In the genomic region with DNA sequence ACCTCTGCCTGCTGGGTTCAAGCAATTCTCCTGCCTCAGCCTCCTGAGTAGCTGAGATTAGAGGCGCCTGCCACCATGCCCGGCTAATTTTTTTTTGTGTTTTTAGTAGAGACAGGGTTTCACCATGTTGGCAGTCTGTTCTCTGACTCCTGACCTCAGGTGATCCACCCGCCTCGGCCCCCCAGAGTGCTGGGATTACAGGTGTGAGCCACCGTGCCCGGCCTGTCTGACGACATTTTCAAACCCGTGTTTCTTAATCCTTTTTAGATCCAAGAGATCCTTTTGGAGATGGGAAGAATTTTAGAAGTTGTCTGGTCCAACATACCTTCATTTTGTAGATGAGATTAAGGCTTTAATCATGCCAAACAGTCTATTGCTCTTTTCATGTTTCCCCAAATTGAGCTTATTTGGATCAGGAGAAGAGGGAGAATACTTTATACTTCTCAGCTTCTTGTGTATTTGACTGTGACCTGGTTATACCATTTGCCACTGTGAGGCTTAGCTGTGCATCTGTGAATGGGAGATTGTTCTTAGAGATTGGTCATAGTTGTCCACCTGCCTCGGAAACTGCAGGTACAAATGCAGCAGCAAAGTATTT, we compare ENCODE assay signal across 1 cellular context.
TF ChIP-seq lines count a peak whose summit lies in the region.

No MANE protein-coding gene starts in this region.

TF ChIP-seq in K562, 482 proteins besides CTCF, POLR2A, EP300 and RAD21 (continued from another document and continues in another):
- TF ChIP-seq, protein P1, sequence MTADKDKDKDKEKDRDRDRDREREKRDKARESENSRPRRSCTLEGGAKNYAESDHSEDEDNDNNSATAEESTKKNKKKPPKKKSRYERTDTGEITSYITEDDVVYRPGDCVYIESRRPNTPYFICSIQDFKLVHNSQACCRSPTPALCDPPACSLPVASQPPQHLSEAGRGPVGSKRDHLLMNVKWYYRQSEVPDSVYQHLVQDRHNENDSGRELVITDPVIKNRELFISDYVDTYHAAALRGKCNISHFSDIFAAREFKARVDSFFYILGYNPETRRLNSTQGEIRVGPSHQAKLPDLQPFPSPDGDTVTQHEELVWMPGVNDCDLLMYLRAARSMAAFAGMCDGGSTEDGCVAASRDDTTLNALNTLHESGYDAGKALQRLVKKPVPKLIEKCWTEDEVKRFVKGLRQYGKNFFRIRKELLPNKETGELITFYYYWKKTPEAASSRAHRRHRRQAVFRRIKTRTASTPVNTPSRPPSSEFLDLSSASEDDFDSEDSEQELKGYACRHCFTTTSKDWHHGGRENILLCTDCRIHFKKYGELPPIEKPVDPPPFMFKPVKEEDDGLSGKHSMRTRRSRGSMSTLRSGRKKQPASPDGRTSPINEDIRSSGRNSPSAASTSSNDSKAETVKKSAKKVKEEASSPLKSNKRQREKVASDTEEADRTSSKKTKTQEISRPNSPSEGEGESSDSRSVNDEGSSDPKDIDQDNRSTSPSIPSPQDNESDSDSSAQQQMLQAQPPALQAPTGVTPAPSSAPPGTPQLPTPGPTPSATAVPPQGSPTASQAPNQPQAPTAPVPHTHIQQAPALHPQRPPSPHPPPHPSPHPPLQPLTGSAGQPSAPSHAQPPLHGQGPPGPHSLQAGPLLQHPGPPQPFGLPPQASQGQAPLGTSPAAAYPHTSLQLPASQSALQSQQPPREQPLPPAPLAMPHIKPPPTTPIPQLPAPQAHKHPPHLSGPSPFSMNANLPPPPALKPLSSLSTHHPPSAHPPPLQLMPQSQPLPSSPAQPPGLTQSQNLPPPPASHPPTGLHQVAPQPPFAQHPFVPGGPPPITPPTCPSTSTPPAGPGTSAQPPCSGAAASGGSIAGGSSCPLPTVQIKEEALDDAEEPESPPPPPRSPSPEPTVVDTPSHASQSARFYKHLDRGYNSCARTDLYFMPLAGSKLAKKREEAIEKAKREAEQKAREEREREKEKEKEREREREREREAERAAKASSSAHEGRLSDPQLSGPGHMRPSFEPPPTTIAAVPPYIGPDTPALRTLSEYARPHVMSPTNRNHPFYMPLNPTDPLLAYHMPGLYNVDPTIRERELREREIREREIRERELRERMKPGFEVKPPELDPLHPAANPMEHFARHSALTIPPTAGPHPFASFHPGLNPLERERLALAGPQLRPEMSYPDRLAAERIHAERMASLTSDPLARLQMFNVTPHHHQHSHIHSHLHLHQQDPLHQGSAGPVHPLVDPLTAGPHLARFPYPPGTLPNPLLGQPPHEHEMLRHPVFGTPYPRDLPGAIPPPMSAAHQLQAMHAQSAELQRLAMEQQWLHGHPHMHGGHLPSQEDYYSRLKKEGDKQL (CRISPR knock-in tag; IDR thresholded peaks at IDR 0.05; ENCODE audit: borderline replicate concordance) = no peak
- TF ChIP-seq, protein P2, sequence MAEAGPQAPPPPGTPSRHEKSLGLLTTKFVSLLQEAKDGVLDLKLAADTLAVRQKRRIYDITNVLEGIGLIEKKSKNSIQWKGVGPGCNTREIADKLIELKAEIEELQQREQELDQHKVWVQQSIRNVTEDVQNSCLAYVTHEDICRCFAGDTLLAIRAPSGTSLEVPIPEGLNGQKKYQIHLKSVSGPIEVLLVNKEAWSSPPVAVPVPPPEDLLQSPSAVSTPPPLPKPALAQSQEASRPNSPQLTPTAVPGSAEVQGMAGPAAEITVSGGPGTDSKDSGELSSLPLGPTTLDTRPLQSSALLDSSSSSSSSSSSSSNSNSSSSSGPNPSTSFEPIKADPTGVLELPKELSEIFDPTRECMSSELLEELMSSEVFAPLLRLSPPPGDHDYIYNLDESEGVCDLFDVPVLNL (CRISPR knock-in tag; IDR thresholded peaks at IDR 0.05; ENCODE audit: low read depth) = no peak
- TF ChIP-seq, protein P3, sequence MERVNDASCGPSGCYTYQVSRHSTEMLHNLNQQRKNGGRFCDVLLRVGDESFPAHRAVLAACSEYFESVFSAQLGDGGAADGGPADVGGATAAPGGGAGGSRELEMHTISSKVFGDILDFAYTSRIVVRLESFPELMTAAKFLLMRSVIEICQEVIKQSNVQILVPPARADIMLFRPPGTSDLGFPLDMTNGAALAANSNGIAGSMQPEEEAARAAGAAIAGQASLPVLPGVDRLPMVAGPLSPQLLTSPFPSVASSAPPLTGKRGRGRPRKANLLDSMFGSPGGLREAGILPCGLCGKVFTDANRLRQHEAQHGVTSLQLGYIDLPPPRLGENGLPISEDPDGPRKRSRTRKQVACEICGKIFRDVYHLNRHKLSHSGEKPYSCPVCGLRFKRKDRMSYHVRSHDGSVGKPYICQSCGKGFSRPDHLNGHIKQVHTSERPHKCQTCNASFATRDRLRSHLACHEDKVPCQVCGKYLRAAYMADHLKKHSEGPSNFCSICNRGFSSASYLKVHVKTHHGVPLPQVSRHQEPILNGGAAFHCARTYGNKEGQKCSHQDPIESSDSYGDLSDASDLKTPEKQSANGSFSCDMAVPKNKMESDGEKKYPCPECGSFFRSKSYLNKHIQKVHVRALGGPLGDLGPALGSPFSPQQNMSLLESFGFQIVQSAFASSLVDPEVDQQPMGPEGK (CRISPR knock-in tag; IDR thresholded peaks at IDR 0.05; ENCODE audit: borderline replicate concordance) = 0 out of 2 replicates have a peak, but pooled peaks have one; percentile 23
- TF ChIP-seq STAT5B (CRISPR knock-in tag; IDR thresholded peaks at IDR 0.05) (no peak), FOXK1 (CRISPR knock-in tag; IDR thresholded peaks at IDR 0.05; ENCODE audit: borderline replicate concordance) (0 out of 2 replicates have a peak, but pooled peaks have one; percentile 6), HEY1 (CRISPR knock-in tag; IDR thresholded peaks at IDR 0.05; ENCODE audit: borderline replicate concordance) (no peak), PCBP1 (IDR thresholded peaks at IDR 0.05; ENCODE audit: low read depth, low read length, poor library complexity, severe bottlenecking) (no peak), KAT8 (IDR thresholded peaks at IDR 0.05; ENCODE audit: low read depth) (no peak), MYNN (IDR thresholded peaks at IDR 0.05) (no peak), MYNN (CRISPR knock-in tag; IDR thresholded peaks at IDR 0.05) (no peak), XRCC3 (IDR thresholded peaks at IDR 0.05) (no peak), MAFF (IDR thresholded peaks at IDR 0.05; ENCODE audit: low read length) (no peak), SMAD1 (IDR thresholded peaks at IDR 0.05; ENCODE audit: low read depth, low read length, partially characterized antibody) (no peak), SRSF9 (IDR thresholded peaks at IDR 0.05; ENCODE audit: borderline replicate concordance, low read depth, low read length) (no peak), RNF2 (IDR thresholded peaks at IDR 0.05) (no peak), ESRRB (CRISPR knock-in tag; IDR thresholded peaks at IDR 0.05; ENCODE audit: borderline replicate concordance) (no peak), ZNF212 (CRISPR knock-in tag; IDR thresholded peaks at IDR 0.05) (no peak), KLF13 (tag; IDR thresholded peaks at IDR 0.05; ENCODE audit: borderline replicate concordance, low read depth) (no peak), TOE1 (IDR thresholded peaks at IDR 0.05; ENCODE audit: borderline replicate concordance) (no peak), TOE1 (CRISPR knock-in tag; IDR thresholded peaks at IDR 0.05; ENCODE audit: borderline replicate concordance, low read depth) (no peak), FOSL1 (tag; conservative IDR thresholded peaks at IDR 0.05) (no peak), MED1 (CRISPR knock-in tag; IDR thresholded peaks at IDR 0.05; ENCODE audit: borderline replicate concordance) (no peak), ETS2 (tag; IDR thresholded peaks at IDR 0.05; ENCODE audit: borderline replicate concordance, poor library complexity, severe bottlenecking) (no peak), RAD51 (IDR thresholded peaks at IDR 0.05; ENCODE audit: borderline replicate concordance, low read depth) (no peak), SUPT5H (IDR thresholded peaks at IDR 0.05) (no peak), EGR1 (conservative IDR thresholded peaks at IDR 0.05) (no peak), ZBED1 (IDR thresholded peaks at IDR 0.05) (no peak), BMI1 (IDR thresholded peaks at IDR 0.05; ENCODE audit: low read length) (no peak), MTA1 (IDR thresholded peaks at IDR 0.05; ENCODE audit: borderline replicate concordance) (no peak), NR2F6 (CRISPR knock-in tag; IDR thresholded peaks at IDR 0.05) (no peak), ZFPM2 (CRISPR knock-in tag; IDR thresholded peaks at IDR 0.05) (no peak), ASH1L (IDR thresholded peaks at IDR 0.05; ENCODE audit: borderline replicate concordance, low read depth, partially characterized antibody) (no peak), SMARCA4 (IDR thresholded peaks at IDR 0.05) (no peak), SIN3A (IDR thresholded peaks at IDR 0.05; ENCODE audit: borderline replicate concordance in 2 of 2, control insufficient read depth in 1 of 2, low read depth in 2 of 2, low read length in 2 of 2) (0 out of 4 replicates have a peak, but pooled peaks of 1 of the 2 experiments have one; percentile 40), ZNF324 (CRISPR knock-in tag; IDR thresholded peaks at IDR 0.05) (no peak)
- TF ChIP-seq, protein P4, sequence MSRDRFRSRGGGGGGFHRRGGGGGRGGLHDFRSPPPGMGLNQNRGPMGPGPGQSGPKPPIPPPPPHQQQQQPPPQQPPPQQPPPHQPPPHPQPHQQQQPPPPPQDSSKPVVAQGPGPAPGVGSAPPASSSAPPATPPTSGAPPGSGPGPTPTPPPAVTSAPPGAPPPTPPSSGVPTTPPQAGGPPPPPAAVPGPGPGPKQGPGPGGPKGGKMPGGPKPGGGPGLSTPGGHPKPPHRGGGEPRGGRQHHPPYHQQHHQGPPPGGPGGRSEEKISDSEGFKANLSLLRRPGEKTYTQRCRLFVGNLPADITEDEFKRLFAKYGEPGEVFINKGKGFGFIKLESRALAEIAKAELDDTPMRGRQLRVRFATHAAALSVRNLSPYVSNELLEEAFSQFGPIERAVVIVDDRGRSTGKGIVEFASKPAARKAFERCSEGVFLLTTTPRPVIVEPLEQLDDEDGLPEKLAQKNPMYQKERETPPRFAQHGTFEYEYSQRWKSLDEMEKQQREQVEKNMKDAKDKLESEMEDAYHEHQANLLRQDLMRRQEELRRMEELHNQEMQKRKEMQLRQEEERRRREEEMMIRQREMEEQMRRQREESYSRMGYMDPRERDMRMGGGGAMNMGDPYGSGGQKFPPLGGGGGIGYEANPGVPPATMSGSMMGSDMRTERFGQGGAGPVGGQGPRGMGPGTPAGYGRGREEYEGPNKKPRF (IDR thresholded peaks at IDR 0.05; ENCODE audit: low read depth, low read length) = no peak
- TF ChIP-seq, protein P5, sequence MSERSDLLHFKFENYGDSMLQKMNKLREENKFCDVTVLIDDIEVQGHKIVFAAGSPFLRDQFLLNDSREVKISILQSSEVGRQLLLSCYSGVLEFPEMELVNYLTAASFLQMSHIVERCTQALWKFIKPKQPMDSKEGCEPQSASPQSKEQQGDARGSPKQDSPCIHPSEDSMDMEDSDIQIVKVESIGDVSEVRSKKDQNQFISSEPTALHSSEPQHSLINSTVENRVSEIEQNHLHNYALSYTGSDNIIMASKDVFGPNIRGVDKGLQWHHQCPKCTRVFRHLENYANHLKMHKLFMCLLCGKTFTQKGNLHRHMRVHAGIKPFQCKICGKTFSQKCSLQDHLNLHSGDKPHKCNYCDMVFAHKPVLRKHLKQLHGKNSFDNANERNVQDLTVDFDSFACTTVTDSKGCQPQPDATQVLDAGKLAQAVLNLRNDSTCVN (CRISPR knock-in tag; IDR thresholded peaks at IDR 0.05) = no peak
- TF ChIP-seq, protein P6, sequence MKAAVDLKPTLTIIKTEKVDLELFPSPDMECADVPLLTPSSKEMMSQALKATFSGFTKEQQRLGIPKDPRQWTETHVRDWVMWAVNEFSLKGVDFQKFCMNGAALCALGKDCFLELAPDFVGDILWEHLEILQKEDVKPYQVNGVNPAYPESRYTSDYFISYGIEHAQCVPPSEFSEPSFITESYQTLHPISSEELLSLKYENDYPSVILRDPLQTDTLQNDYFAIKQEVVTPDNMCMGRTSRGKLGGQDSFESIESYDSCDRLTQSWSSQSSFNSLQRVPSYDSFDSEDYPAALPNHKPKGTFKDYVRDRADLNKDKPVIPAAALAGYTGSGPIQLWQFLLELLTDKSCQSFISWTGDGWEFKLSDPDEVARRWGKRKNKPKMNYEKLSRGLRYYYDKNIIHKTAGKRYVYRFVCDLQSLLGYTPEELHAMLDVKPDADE (conservative IDR thresholded peaks at IDR 0.05; ENCODE audit: control insufficient read depth, low read depth, low read length) = no peak
- TF ChIP-seq, protein P7, sequence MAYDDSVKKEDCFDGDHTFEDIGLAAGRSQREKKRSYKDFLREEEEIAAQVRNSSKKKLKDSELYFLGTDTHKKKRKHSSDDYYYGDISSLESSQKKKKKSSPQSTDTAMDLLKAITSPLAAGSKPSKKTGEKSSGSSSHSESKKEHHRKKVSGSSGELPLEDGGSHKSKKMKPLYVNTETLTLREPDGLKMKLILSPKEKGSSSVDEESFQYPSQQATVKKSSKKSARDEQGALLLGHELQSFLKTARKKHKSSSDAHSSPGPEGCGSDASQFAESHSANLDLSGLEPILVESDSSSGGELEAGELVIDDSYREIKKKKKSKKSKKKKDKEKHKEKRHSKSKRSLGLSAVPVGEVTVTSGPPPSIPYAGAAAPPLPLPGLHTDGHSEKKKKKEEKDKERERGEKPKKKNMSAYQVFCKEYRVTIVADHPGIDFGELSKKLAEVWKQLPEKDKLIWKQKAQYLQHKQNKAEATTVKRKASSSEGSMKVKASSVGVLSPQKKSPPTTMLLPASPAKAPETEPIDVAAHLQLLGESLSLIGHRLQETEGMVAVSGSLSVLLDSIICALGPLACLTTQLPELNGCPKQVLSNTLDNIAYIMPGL (CRISPR knock-in tag; IDR thresholded peaks at IDR 0.05) = no peak
- TF ChIP-seq, protein P8, sequence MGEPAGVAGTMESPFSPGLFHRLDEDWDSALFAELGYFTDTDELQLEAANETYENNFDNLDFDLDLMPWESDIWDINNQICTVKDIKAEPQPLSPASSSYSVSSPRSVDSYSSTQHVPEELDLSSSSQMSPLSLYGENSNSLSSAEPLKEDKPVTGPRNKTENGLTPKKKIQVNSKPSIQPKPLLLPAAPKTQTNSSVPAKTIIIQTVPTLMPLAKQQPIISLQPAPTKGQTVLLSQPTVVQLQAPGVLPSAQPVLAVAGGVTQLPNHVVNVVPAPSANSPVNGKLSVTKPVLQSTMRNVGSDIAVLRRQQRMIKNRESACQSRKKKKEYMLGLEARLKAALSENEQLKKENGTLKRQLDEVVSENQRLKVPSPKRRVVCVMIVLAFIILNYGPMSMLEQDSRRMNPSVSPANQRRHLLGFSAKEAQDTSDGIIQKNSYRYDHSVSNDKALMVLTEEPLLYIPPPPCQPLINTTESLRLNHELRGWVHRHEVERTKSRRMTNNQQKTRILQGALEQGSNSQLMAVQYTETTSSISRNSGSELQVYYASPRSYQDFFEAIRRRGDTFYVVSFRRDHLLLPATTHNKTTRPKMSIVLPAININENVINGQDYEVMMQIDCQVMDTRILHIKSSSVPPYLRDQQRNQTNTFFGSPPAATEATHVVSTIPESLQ (CRISPR knock-in tag; IDR thresholded peaks at IDR 0.05) = no peak
- TF ChIP-seq, protein P9, sequence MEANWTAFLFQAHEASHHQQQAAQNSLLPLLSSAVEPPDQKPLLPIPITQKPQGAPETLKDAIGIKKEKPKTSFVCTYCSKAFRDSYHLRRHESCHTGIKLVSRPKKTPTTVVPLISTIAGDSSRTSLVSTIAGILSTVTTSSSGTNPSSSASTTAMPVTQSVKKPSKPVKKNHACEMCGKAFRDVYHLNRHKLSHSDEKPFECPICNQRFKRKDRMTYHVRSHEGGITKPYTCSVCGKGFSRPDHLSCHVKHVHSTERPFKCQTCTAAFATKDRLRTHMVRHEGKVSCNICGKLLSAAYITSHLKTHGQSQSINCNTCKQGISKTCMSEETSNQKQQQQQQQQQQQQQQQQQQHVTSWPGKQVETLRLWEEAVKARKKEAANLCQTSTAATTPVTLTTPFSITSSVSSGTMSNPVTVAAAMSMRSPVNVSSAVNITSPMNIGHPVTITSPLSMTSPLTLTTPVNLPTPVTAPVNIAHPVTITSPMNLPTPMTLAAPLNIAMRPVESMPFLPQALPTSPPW (CRISPR knock-in tag; IDR thresholded peaks at IDR 0.05) = 0 out of 2 replicates have a peak, but pooled peaks have one; percentile 20
- TF ChIP-seq, protein P10, sequence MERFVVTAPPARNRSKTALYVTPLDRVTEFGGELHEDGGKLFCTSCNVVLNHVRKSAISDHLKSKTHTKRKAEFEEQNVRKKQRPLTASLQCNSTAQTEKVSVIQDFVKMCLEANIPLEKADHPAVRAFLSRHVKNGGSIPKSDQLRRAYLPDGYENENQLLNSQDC (CRISPR knock-in tag; IDR thresholded peaks at IDR 0.05) = no peak
